8 cellular contexts compared by ENCODE assay signal in genomic region chr19:15466851-15467733, GRCh38. TPM values are rescaled to one million over a fixed set of nuclear protein-coding genes. Genes with fewer than 3 reads are reported as not detected.
DNase-seq lines count a peak whose midpoint lies in the region; ATAC-seq and TF ChIP-seq lines count a peak whose summit lies in the region.

No MANE protein-coding gene starts in this region.

- no peaks in the 10 kb centered on the region for H3K27me3 ChIP-seq in DND-41 (ENCODE audit: insufficient read depth, low read length, poor library complexity)
- peaks cover 0 to 85% of the 10 kb centered on the region in 2 donors for H3K27me3 ChIP-seq in tibial nerve

- H2AFZ ChIP-seq in DND-41 (ENCODE audit: low read depth, low read length) = no peak overlapping the region

- ATAC-seq in DND-41 (ENCODE audit: insufficient read depth, low read depth) = peak; percentile 51
- peak; percentile 45 for ATAC-seq in GM21717 (IDR thresholded peaks at IDR 0.05; ENCODE audit: unreplicated experiment)

- H3K9me3 ChIP-seq in DND-41 (ENCODE audit: insufficient read depth, low read length, severe bottlenecking) = no peaks in the 10 kb centered on the region
- H3K9me3 ChIP-seq in tibial nerve = no peaks in the 10 kb centered on the region

- TF ChIP-seq EP300 in tibial nerve (IDR thresholded peaks at IDR 0.05) = peak in 1 of 2 donors; percentile 32

- peak overlapping the region; percentile 70 for H3K27ac ChIP-seq in DND-41 (ENCODE audit: low read length)
- H3K27ac ChIP-seq in caudate nucleus (ENCODE audit: low read depth, low read length) = no peak overlapping the region
- peak overlapping the region in 1 of 4 donors; percentile 12 for H3K27ac ChIP-seq in tibial nerve

- H3K36me3 ChIP-seq in DND-41 (ENCODE audit: insufficient read depth, low read length) (peaks cover 4% of the 10 kb centered on the region; the same call in 1 of the 2 replicates), tibial nerve (no peaks in the 10 kb centered on the region)

- H3K79me2 ChIP-seq in DND-41 (ENCODE audit: insufficient read depth, low read length) = peaks cover 16% of the 10 kb centered on the region

- DNase-seq in DND-41 (peak; percentile 78), NCI-H226 (peak; percentile 50), caudate nucleus (lab: John Stamatoyannopoulos, UW) (no peak), tibial nerve (ENCODE audit: low spot score in 2 of 2) (no peak), NCI-H1417 treated with DMSO at 0.1 percent for 48 hours (lab: John Stamatoyannopoulos, UW) (no peak)
- DNase-seq in activated T-helper 9 cell treated with anti-CD3 and anti-CD28 coated beads, Interleukin-2, amount 50 U/mL, for 16 hours (ENCODE audit: low read depth) = peak; percentile 39
- DNase-seq in stimulated activated CD4-positive, alpha-beta T cell treated with anti-CD3 and anti-CD28 coated beads, Interleukin-15, amount 100 ng/mL, for 48 hours (ENCODE audit: low read depth in 2 of 2) = peak; percentile 52 to 63

- peak overlapping the region; percentile 1 for H3K9ac ChIP-seq in DND-41 (ENCODE audit: low read depth, low read length)

- TF ChIP-seq POLR2A in tibial nerve (IDR thresholded peaks at IDR 0.05) = no peak

- H3K4me3 ChIP-seq in DND-41 (ENCODE audit: low read depth in 1 of 2, low read length in 2 of 2) (no peak overlapping the region), tibial nerve (no peak overlapping the region)

- H3K4me2 ChIP-seq in DND-41 (ENCODE audit: insufficient read depth, low read length) = peak overlapping the region; percentile 49; the same call in 1 of the 2 replicates

- no peak for TF ChIP-seq CTCF in DND-41 (IDR thresholded peaks at IDR 0.05; ENCODE audit: borderline replicate concordance, extremely low read depth, low read length, poor library complexity, severe bottlenecking)
- TF ChIP-seq CTCF in tibial nerve (IDR thresholded peaks at IDR 0.05) = no peak

- H3K4me1 ChIP-seq in DND-41 (ENCODE audit: insufficient read depth, low read length) (peaks cover 48% of the 10 kb centered on the region), tibial nerve (peaks cover 0 to 9% (median 4%) of the 10 kb centered on the region in 4 donors)

- 49 to 53% methylated on average over 8 of the region's 8 CpGs for WGBS in tibial nerve, 2 donors

- no peaks in the 10 kb centered on the region for H4K20me1 ChIP-seq in DND-41 (ENCODE audit: insufficient read depth, low read length)

RNA-seq across cellular contexts. Expression of gene RASAL3, which starts 2.7 kb away (rescaled TPM):
- total RNA-seq in tibial nerve = 1 to 10 TPM; 2.9 to 6.6 (median 4.3) TPM

RNA-seq across cellular contexts. Expression of gene PGLYRP2, which starts 12.2 kb away (rescaled TPM):
- not detected for total RNA-seq in tibial nerve

RNA-seq across cellular contexts. Expression of gene WIZ, which starts 17.3 kb away (rescaled TPM):
- total RNA-seq in tibial nerve = 100 to 1,000 TPM in 1 of 4 donors, 10 to 100 TPM in 3; 31.5 to 108 (median 46.3) TPM

RNA-seq across cellular contexts. Expression of gene CYP4F22, which starts 41.2 kb away (rescaled TPM):
- total RNA-seq in tibial nerve = under 1 TPM in 1 of 4 donors, not detected in 3; 0.30 TPM

RNA-seq across cellular contexts. Expression of gene AKAP8L, which starts 48.3 kb away (rescaled TPM):
- total RNA-seq in tibial nerve = 100 to 1,000 TPM; 170 to 248 (median 183) TPM

Comparison
In these comparisons a context has a peak if more than half of its experiments do, and no peak if none do; other contexts are left out.
1. DNase-seq: peak in DND-41 (single experiment), NCI-H226 (single experiment), activated T-helper 9 cell treated with anti-CD3 and anti-CD28 coated beads, Interleukin-2, amount 50 U/mL, for 16 hours (single experiment) and stimulated activated CD4-positive, alpha-beta T cell treated with anti-CD3 and anti-CD28 coated beads, Interleukin-15, amount 100 ng/mL, for 48 hours (2 of 2); none in caudate nucleus (0 of 61), tibial nerve (0 of 2) and NCI-H1417 treated with DMSO at 0.1 percent for 48 hours (single experiment).